ENCODE assay signal across 8 cellular contexts in genomic region chr6:157760589-157761330, GRCh38.
DNase-seq lines count a peak whose midpoint lies in the region; ATAC-seq and TF ChIP-seq lines count a peak whose summit lies in the region.

No MANE protein-coding gene starts in this region.

- H3K27ac Mint-ChIP-seq in osteocyte (ENCODE audit: unreplicated experiment): peak overlapping the region; percentile 98

- no peak overlapping the region for H3K4me3 ChIP-seq in astrocyte of the cerebellum (ENCODE audit: low read depth, low read length)

- H3K36me3 Mint-ChIP-seq in osteocyte (ENCODE audit: unreplicated experiment): no peaks in the 10 kb centered on the region

- no peak for ATAC-seq in GM21447 (IDR thresholded peaks at IDR 0.05; ENCODE audit: unreplicated experiment)

- TF ChIP-seq CTCF in astrocyte of the cerebellum (IDR thresholded peaks at IDR 0.05; ENCODE audit: low read depth, low read length, missing control alignments): no peak
- no peak for TF ChIP-seq CTCF in osteocyte (IDR thresholded peaks at IDR 0.05)

- H3K4me1 Mint-ChIP-seq in osteocyte (ENCODE audit: unreplicated experiment): peaks cover 89% of the 10 kb centered on the region

- H3K4me3 Mint-ChIP-seq in osteocyte (ENCODE audit: unreplicated experiment): peak overlapping the region; percentile 38

- peak; percentile 58 for DNase-seq in activated naive CD4-positive, alpha-beta T cell treated with Interleukin-2 at 50 U/mL for 16 hours
- DNase-seq in activated naive CD4-positive, alpha-beta T cell (lab: John Stamatoyannopoulos, UW): no peak
- DNase-seq in M059J (ENCODE audit: low read depth) (peak; percentile 89), astrocyte of the cerebellum (ENCODE audit: low read depth) (peak; percentile 78), osteocyte (ENCODE audit: extremely low spot score, unreplicated experiment) (peak; percentile 75)
- DNase-seq in stimulated activated CD4-positive, alpha-beta T cell treated with anti-CD3 and anti-CD28 coated beads, Interleukin-15, amount 100 ng/mL, for 24 hours: no peak
- DNase-seq in effector CD8-positive, alpha-beta T cell (lab: John Stamatoyannopoulos, UW): no peak

- H3K27me3 Mint-ChIP-seq in osteocyte (ENCODE audit: unreplicated experiment): no peaks in the 10 kb centered on the region

- in situ Hi-C loops in astrocyte of the cerebellum (cut with HindIII; ENCODE audit: low sequenced_read_pairs): no loop called here

- H3K9me3 Mint-ChIP-seq in osteocyte (ENCODE audit: unreplicated experiment): no peaks in the 10 kb centered on the region

Comparison
In these comparisons a context has a peak if more than half of its experiments do, and no peak if none do; other contexts are left out.
1. DNase-seq: peak in activated naive CD4-positive, alpha-beta T cell treated with Interleukin-2 at 50 U/mL for 16 hours (single experiment), M059J (single experiment), astrocyte of the cerebellum (single experiment) and osteocyte (single experiment); none in activated naive CD4-positive, alpha-beta T cell (0 of 4), stimulated activated CD4-positive, alpha-beta T cell treated with anti-CD3 and anti-CD28 coated beads, Interleukin-15, amount 100 ng/mL, for 24 hours (single experiment) and effector CD8-positive, alpha-beta T cell (single experiment).